ENCODE assay signal across 11 cellular contexts in the genomic region with DNA sequence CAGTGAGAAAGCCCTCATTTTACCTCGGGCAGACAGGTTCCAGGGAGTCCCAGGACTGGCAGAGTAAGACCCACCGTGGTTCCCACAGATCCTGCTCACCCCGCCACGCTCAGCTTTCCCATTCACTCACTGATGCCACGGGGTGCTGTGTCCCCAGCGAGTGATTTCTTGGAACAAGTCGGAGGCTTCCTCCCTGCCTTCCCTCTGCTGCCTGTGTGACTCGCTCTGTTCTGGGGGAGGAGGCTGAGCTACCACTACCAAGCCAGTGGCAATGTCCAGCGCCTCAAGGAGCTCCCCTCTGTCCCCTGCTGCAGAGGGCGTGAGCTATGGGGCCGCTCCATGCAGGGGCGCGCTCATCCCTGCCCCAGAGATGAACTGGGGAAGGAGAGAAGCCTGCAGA.
"Had no signal": no experiment of that assay in that cellular context is flagged by ENCODE, and none has a peak within 500 bp of the region (broad histone marks: within the 10 kb centered on the region; RNA-seq: fewer than 3 reads in every experiment).

No MANE protein-coding gene starts in this region.

- H3K4me1 Mint-ChIP-seq: activated CD4-positive, alpha-beta T cell treated with anti-CD3 and anti-CD28 coated beads for 36 hours had no signal

- H3K4me3 Mint-ChIP-seq: activated CD4-positive, alpha-beta memory T cell treated with anti-CD3 and anti-CD28 coated beads, Interleukin-2, amount 10 ng/mL, durations not matched to agents 7 days and 5 days; activated CD4-positive, alpha-beta T cell treated with anti-CD3 and anti-CD28 coated beads for 36 hours; activated naive CD8-positive, alpha-beta T cell treated with anti-CD3 and anti-CD28 coated beads, Interleukin-2, amount 10 ng/mL, durations not matched to agents 7 days and 5 days had no signal

- H3K27me3 Mint-ChIP-seq: activated CD4-positive, alpha-beta memory T cell treated with anti-CD3 and anti-CD28 coated beads, Interleukin-2, amount 10 ng/mL, durations not matched to agents 7 days and 5 days; activated CD4-positive, alpha-beta T cell treated with anti-CD3 and anti-CD28 coated beads for 36 hours; activated naive CD8-positive, alpha-beta T cell treated with anti-CD3 and anti-CD28 coated beads, Interleukin-2, amount 10 ng/mL, durations not matched to agents 7 days and 5 days had no signal

- ATAC-seq: activated CD4-positive, alpha-beta T cell treated with anti-CD3 and anti-CD28 coated beads for 36 hours; left lung had no signal

- H3K27ac Mint-ChIP-seq: activated CD4-positive, alpha-beta memory T cell treated with anti-CD3 and anti-CD28 coated beads, Interleukin-2, amount 10 ng/mL, durations not matched to agents 7 days and 5 days; activated CD4-positive, alpha-beta T cell treated with anti-CD3 and anti-CD28 coated beads for 36 hours; activated naive CD8-positive, alpha-beta T cell treated with anti-CD3 and anti-CD28 coated beads, Interleukin-2, amount 10 ng/mL, durations not matched to agents 7 days and 5 days had no signal

- H3K36me3 ChIP-seq: SJSA1 had no signal

- H3K9me3 ChIP-seq: left lung, SJSA1 had no signal

- H3K9me3 Mint-ChIP-seq: activated CD4-positive, alpha-beta memory T cell treated with anti-CD3 and anti-CD28 coated beads, Interleukin-2, amount 10 ng/mL, durations not matched to agents 7 days and 5 days; activated naive CD8-positive, alpha-beta T cell treated with anti-CD3 and anti-CD28 coated beads, Interleukin-2, amount 10 ng/mL, durations not matched to agents 7 days and 5 days had no signal

- H3K4me3 ChIP-seq: left lung, SJSA1 had no signal

- H3K27ac ChIP-seq: left lung, SJSA1 had no signal

- H3K27me3 ChIP-seq: left lung, SJSA1 had no signal

- DNase-seq: activated CD4-positive, alpha-beta memory T cell treated with anti-CD3 and anti-CD28 coated beads, Interleukin-2, amount 10 ng/mL, durations not matched to agents 7 days and 5 days; activated CD4-positive, alpha-beta T cell treated with anti-CD3 and anti-CD28 coated beads for 36 hours; activated gamma-delta T cell treated with Interleukin-2 at 50 U/mL for 16 hours; activated naive CD8-positive, alpha-beta T cell treated with anti-CD3 and anti-CD28 coated beads, Interleukin-2, amount 10 ng/mL, durations not matched to agents 7 days and 5 days; activated T-cell treated with anti-CD3 and anti-CD28 coated beads, Interleukin-2, amount 50 U/mL, for 48 hours; anterior cingulate cortex; foreskin melanocyte; left lung; SW 1271; trophoblast cell had no signal
